ENCODE assay signal across 22 cellular contexts in genomic region chr7:151671514-151671913, GRCh38.
DNase-seq lines count a peak whose midpoint lies in the region; ATAC-seq and TF ChIP-seq lines count a peak whose summit lies in the region.
"Had no signal": no experiment of that assay in that cellular context is flagged by ENCODE, and none has a peak within 500 bp of the region (broad histone marks: within the 10 kb centered on the region; RNA-seq: fewer than 3 reads in every experiment).

No MANE protein-coding gene starts in this region.

- TF ChIP-seq CTCF in MCF 10A (IDR thresholded peaks at IDR 0.05; ENCODE audit: unreplicated experiment), result no peak
- TF ChIP-seq CTCF in heart left ventricle (IDR thresholded peaks at IDR 0.05), result no peak
- TF ChIP-seq CTCF in right lobe of liver (IDR thresholded peaks at IDR 0.05), result no peak

- intact Hi-C loops in MCF 10A (cut with micrococcal nuclease), result no loop called here
- intact Hi-C loops in heart left ventricle (cut with DNase I), result no loop called here
- intact Hi-C loops in right lobe of liver (cut with DNase I), result no loop called here
- intact Hi-C loops in activated T-helper 2 cell treated with anti-CD3 and anti-CD28 coated beads, Interferon-gamma antibody, Interleukin-2, Interleukin-4, amounts not matched to agents 10 μg/mL and 5 μg/mL and 100 μg/mL, durations not matched to agents 14 hours and 24 hours and 36 hours (cut with micrococcal nuclease), result no loop called here

- H3K4me3 Mint-ChIP-seq in MCF 10A (ENCODE audit: unreplicated experiment), result no peak overlapping the region
- no peak overlapping the region for H3K4me3 Mint-ChIP-seq in activated T-helper 2 cell treated with anti-CD3 and anti-CD28 coated beads, Interferon-gamma antibody, Interleukin-2, Interleukin-4, amounts not matched to agents 10 μg/mL and 5 μg/mL and 100 μg/mL, durations not matched to agents 14 hours and 24 hours and 36 hours (ENCODE audit: low read depth)
- H3K4me3 Mint-ChIP-seq: activated naive CD8-positive, alpha-beta T cell treated with anti-CD3 and anti-CD28 coated beads, Interleukin-2, amount 50 U/mL, for 24 hours; B cell; neural crest cell; T-cell had no signal

- H3K9me3 Mint-ChIP-seq in MCF 10A (ENCODE audit: unreplicated experiment), result peaks cover 8% of the 10 kb centered on the region
- H3K9me3 Mint-ChIP-seq in activated T-helper 2 cell treated with anti-CD3 and anti-CD28 coated beads, Interferon-gamma antibody, Interleukin-2, Interleukin-4, amounts not matched to agents 10 μg/mL and 5 μg/mL and 100 μg/mL, durations not matched to agents 14 hours and 24 hours and 36 hours, result no peaks in the 10 kb centered on the region

- POLR2A ChIA-PET in MCF 10A (lab: Yijun Ruan, JAX), result interaction anchor here (0.7 to 2.3 kb wide), 10 partner anchors 9 to 79 kb away, joined by 3 to 10 read pairs (median 4); no protein-coding TSS in a partner anchor

- WGBS in heart left ventricle, 4 donors, result 48 to 64% (median 52%) methylated on average over 2 of the region's 2 CpGs
- 32% methylated on average over 2 of the region's 2 CpGs for WGBS in right lobe of liver (ENCODE audit: insufficient coverage, low coverage, low lambda C conversion rate, missing lambda C conversion rate)

- H3K27ac ChIP-seq in heart left ventricle (peak overlapping the region in 8 of 12 donors; percentile 18 to 72 (median 34)), right lobe of liver (peak overlapping the region in 2 of 3 donors; percentile 76 to 88)
- H3K27ac ChIP-seq: left lung, upper lobe of right lung had no signal

- no peak overlapping the region for H3K4me3 ChIP-seq in heart left ventricle
- no peak overlapping the region for H3K4me3 ChIP-seq in right lobe of liver
- H3K4me3 ChIP-seq: left lung, upper lobe of right lung had no signal

- peaks cover 29% of the 10 kb centered on the region for H3K4me1 Mint-ChIP-seq in MCF 10A (ENCODE audit: insufficient read depth, unreplicated experiment)
- peaks cover 3% of the 10 kb centered on the region for H3K4me1 Mint-ChIP-seq in activated T-helper 2 cell treated with anti-CD3 and anti-CD28 coated beads, Interferon-gamma antibody, Interleukin-2, Interleukin-4, amounts not matched to agents 10 μg/mL and 5 μg/mL and 100 μg/mL, durations not matched to agents 14 hours and 24 hours and 36 hours (ENCODE audit: low read depth)
- H3K4me1 Mint-ChIP-seq: activated naive CD8-positive, alpha-beta T cell treated with anti-CD3 and anti-CD28 coated beads, Interleukin-2, amount 50 U/mL, for 24 hours; B cell had no signal

- H3K36me3 ChIP-seq in heart left ventricle (peaks cover 0 to 10% (median 0%) of the 10 kb centered on the region in 9 donors), right lobe of liver (peaks cover 0 to 5% (median 2%) of the 10 kb centered on the region in 4 donors)

- H3K27ac Mint-ChIP-seq in MCF 10A (ENCODE audit: low read depth, unreplicated experiment), result peak overlapping the region; percentile 65
- no peak overlapping the region for H3K27ac Mint-ChIP-seq in activated T-helper 2 cell treated with anti-CD3 and anti-CD28 coated beads, Interferon-gamma antibody, Interleukin-2, Interleukin-4, amounts not matched to agents 10 μg/mL and 5 μg/mL and 100 μg/mL, durations not matched to agents 14 hours and 24 hours and 36 hours
- H3K27ac Mint-ChIP-seq: activated naive CD8-positive, alpha-beta T cell treated with anti-CD3 and anti-CD28 coated beads, Interleukin-2, amount 50 U/mL, for 24 hours; B cell; T-cell had no signal

- peaks cover 0 to 11% (median 0%) of the 10 kb centered on the region in 12 donors for H3K9me3 ChIP-seq in heart left ventricle
- no peaks in the 10 kb centered on the region for H3K9me3 ChIP-seq in right lobe of liver
- H3K9me3 ChIP-seq: upper lobe of right lung had no signal

- no peaks in the 10 kb centered on the region for H3K27me3 ChIP-seq in heart left ventricle
- no peaks in the 10 kb centered on the region for H3K27me3 ChIP-seq in right lobe of liver
- H3K27me3 ChIP-seq: left lung, upper lobe of right lung had no signal

- H3K4me1 ChIP-seq in heart left ventricle, result peaks cover 0 to 42% (median 10%) of the 10 kb centered on the region in 12 donors
- peaks cover 0 to 8% (median 4%) of the 10 kb centered on the region in 4 donors for H3K4me1 ChIP-seq in right lobe of liver
- H3K4me1 ChIP-seq: left lung, upper lobe of right lung had no signal

- BruUV-seq in MCF 10A (replicated peaks; lab: Mats Ljungman, UMichigan), result no TSS peak

- DNase-seq in ELF-1 (ENCODE audit: low read depth, low spot score) (peak; percentile 60), MCF 10A (ENCODE audit: unreplicated experiment) (peak; percentile 93), heart left ventricle (peak in 1 of 5 donors; percentile 75), right lobe of liver (peak; percentile 58 to 89 (median 83)), NCI-H446 treated with DMSO at 0.1 percent for 48 hours (lab: John Stamatoyannopoulos, UW) (no peak), A172 (ENCODE audit: low spot score) (no peak), NCI-H2081 treated with DMSO at 0.1 percent for 48 hours (lab: John Stamatoyannopoulos, UW) (no peak)
- no peak for DNase-seq in activated T-helper 2 cell treated with anti-CD3 and anti-CD28 coated beads, Interferon-gamma antibody, Interleukin-2, Interleukin-4, amounts not matched to agents 10 μg/mL and 5 μg/mL and 100 μg/mL, durations not matched to agents 14 hours and 24 hours and 36 hours (ENCODE audit: low spot score)
- DNase-seq: activated CD4-positive, alpha-beta T cell treated with anti-CD3 and anti-CD28 coated beads for 48 hours; activated naive CD8-positive, alpha-beta T cell treated with anti-CD3 and anti-CD28 coated beads, Interleukin-2, amount 50 U/mL, for 24 hours; DMS79 treated with DMSO at 0.1 percent for 48 hours; HCEC 1CT; left lung; NCI-H1105; NCI-H526 treated with DMSO at 0.1 percent for 48 hours; SHP77 treated with DMSO at 0.1 percent for 48 hours; stimulated activated CD4-positive, alpha-beta T cell treated with anti-CD3 and anti-CD28 coated beads, Interleukin-12 subunit alpha, Interleukin-12 subunit beta, amount 100 ng/mL, for 4 hours; stimulated activated CD8-positive, alpha-beta memory T cell treated with anti-CD3 and anti-CD28 coated beads, Interleukin-4, amount 100 ng/mL, for 48 hours; T-cell; upper lobe of right lung had no signal

- CTCF ChIA-PET in MCF 10A (lab: Yijun Ruan, JAX), result interaction anchor here (1.2 kb wide), 2 partner anchors 39 to 82 kb away, joined by 3 read pairs; no protein-coding TSS in a partner anchor

- ATAC-seq in heart left ventricle (peak in 3 of 4 donors; percentile 51 to 74 (median 68)), right lobe of liver (peak; percentile 62 to 89 (median 76))
- ATAC-seq: activated naive CD8-positive, alpha-beta T cell treated with anti-CD3 and anti-CD28 coated beads, Interleukin-2, amount 50 U/mL, for 24 hours; left lung; T-cell; upper lobe of right lung had no signal

- H3K27me3 Mint-ChIP-seq in MCF 10A (ENCODE audit: insufficient read depth, unreplicated experiment), result no peaks in the 10 kb centered on the region
- H3K27me3 Mint-ChIP-seq in activated T-helper 2 cell treated with anti-CD3 and anti-CD28 coated beads, Interferon-gamma antibody, Interleukin-2, Interleukin-4, amounts not matched to agents 10 μg/mL and 5 μg/mL and 100 μg/mL, durations not matched to agents 14 hours and 24 hours and 36 hours (ENCODE audit: low read depth), result no peaks in the 10 kb centered on the region
- H3K27me3 Mint-ChIP-seq: activated naive CD8-positive, alpha-beta T cell treated with anti-CD3 and anti-CD28 coated beads, Interleukin-2, amount 50 U/mL, for 24 hours; B cell; T-cell had no signal

- H3K36me3 Mint-ChIP-seq in MCF 10A (ENCODE audit: insufficient read depth, unreplicated experiment), result peaks cover 10% of the 10 kb centered on the region
- H3K36me3 Mint-ChIP-seq in activated T-helper 2 cell treated with anti-CD3 and anti-CD28 coated beads, Interferon-gamma antibody, Interleukin-2, Interleukin-4, amounts not matched to agents 10 μg/mL and 5 μg/mL and 100 μg/mL, durations not matched to agents 14 hours and 24 hours and 36 hours (ENCODE audit: low read depth), result no peaks in the 10 kb centered on the region

- TF ChIP-seq POLR2A in heart left ventricle (IDR thresholded peaks at IDR 0.05), result no peak
- no peak for TF ChIP-seq POLR2A in right lobe of liver (IDR thresholded peaks at IDR 0.05)

Comparison
In these comparisons a context has a peak if more than half of its experiments do, and no peak if none do; other contexts are left out.
1. DNase-seq: peak in ELF-1 (single experiment), MCF 10A (single experiment) and right lobe of liver (3 of 3); none in NCI-H446 treated with DMSO at 0.1 percent for 48 hours (single experiment), activated T-helper 2 cell treated with anti-CD3 and anti-CD28 coated beads, Interferon-gamma antibody, Interleukin-2, Interleukin-4, amounts not matched to agents 10 μg/mL and 5 μg/mL and 100 μg/mL, durations not matched to agents 14 hours and 24 hours and 36 hours (single experiment), A172 (single experiment) and NCI-H2081 treated with DMSO at 0.1 percent for 48 hours (single experiment).